In the genomic region with DNA sequence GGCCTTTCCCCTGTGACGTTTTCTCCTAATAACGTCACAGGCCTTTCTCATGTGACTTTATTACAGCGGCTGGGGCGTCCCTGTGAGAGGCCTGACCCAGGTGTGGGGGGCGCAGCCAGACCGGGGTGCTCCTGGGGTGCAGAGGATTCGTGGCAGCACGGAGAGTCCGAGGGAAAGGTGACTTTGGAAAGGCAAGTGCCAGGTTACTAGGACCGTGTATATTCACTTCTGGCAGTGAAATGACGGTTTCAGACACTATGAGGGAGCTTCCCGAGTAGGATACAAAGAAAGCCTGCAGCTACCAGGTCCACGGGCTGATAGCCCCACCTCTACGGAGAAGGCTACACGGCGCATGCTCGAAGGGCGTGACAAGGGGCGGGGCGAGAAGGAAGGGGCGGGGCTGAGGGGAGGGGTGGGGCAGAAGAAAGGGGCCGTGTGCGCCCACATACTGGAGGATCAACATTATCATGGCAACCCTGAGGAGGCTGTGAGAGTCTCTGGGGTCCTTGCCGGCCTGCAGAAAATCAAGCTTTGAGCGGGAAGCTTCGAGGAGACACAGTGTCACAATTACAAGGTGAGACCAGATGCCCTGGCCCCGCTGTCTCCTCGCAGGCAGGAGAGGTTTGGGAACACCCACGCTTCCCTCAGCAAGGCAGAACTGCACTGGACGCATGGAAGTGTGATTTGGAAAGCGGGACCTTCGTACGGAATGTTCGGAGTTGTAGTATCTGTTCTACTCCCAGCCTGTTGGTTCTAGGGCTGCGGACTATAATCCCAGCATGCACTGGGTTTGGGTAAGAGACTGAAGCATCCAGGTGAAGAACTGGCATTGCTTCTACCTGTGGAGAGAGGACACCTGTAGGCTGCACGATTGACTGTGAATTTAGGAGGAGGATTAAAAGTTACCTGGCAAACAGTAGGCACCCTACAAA, we compare ENCODE assay signal across 8 cellular contexts. TPM values are rescaled to one million over a fixed set of nuclear protein-coding genes. Genes with fewer than 3 reads are reported as not detected.
DNase-seq lines count a peak whose midpoint lies in the region; ATAC-seq and TF ChIP-seq lines count a peak whose summit lies in the region.

No MANE protein-coding gene starts in this region.

- H2AFZ ChIP-seq in parathyroid adenoma, result peak overlapping the region; percentile 100

- H3K36me3 Mint-ChIP-seq in activated T-helper 1 cell treated with anti-CD3 and anti-CD28 coated beads, Interleukin-12 subunit alpha, Interleukin-12 subunit beta, Interleukin-2, Interleukin-4 antibody, amounts not matched to agents 30 ng/mL and 10 ng/mL and 1 ng/mL, durations not matched to agents 14 hours and 24 hours and 36 hours (ENCODE audit: low read depth), result no peaks in the 10 kb centered on the region

- H3K36me3 ChIP-seq in parathyroid adenoma (ENCODE audit: control insufficient read depth, insufficient read depth, low read length) (no peaks in the 10 kb centered on the region), upper lobe of left lung (no peaks in the 10 kb centered on the region)

- H3K4me3 Mint-ChIP-seq in activated T-helper 1 cell treated with anti-CD3 and anti-CD28 coated beads, Interleukin-12 subunit alpha, Interleukin-12 subunit beta, Interleukin-2, Interleukin-4 antibody, amounts not matched to agents 30 ng/mL and 10 ng/mL and 1 ng/mL, durations not matched to agents 14 hours and 24 hours and 36 hours, result peak overlapping the region; percentile 83

- peak overlapping the region; percentile 73 for H3K4me3 ChIP-seq in parathyroid adenoma (ENCODE audit: low read depth, low read length)
- H3K4me3 ChIP-seq in upper lobe of left lung, result peak overlapping the region in 3 of 4 donors; percentile 40 to 58 (median 48)

- peaks cover 5% of the 10 kb centered on the region for H3K4me1 ChIP-seq in parathyroid adenoma
- H3K4me1 ChIP-seq in upper lobe of left lung, result peaks cover 0 to 8% (median 2%) of the 10 kb centered on the region in 4 donors

- H3K27ac ChIP-seq in parathyroid adenoma (peak overlapping the region; percentile 59), upper lobe of left lung (peak overlapping the region in 2 of 4 donors; percentile 53 to 64)

- ATAC-seq in HG02610 (IDR thresholded peaks at IDR 0.05; ENCODE audit: unreplicated experiment) (peak; percentile 93), upper lobe of left lung (ENCODE audit: low FRiP score in 2 of 2) (peak; percentile 94 to 95)

- intact Hi-C loops in activated T-helper 1 cell treated with anti-CD3 and anti-CD28 coated beads, Interleukin-12 subunit alpha, Interleukin-12 subunit beta, Interleukin-2, Interleukin-4 antibody, amounts not matched to agents 30 ng/mL and 10 ng/mL and 1 ng/mL, durations not matched to agents 14 hours and 24 hours and 36 hours (cut with micrococcal nuclease), result loop anchor here (1.0 kb wide), 1 partner anchor 55 kb away; the partner anchor contains the start of gene ZNF337

- no peaks in the 10 kb centered on the region for H3K9me3 Mint-ChIP-seq in activated T-helper 1 cell treated with anti-CD3 and anti-CD28 coated beads, Interleukin-12 subunit alpha, Interleukin-12 subunit beta, Interleukin-2, Interleukin-4 antibody, amounts not matched to agents 30 ng/mL and 10 ng/mL and 1 ng/mL, durations not matched to agents 14 hours and 24 hours and 36 hours

- no peaks in the 10 kb centered on the region for H3K27me3 ChIP-seq in parathyroid adenoma (ENCODE audit: control insufficient read depth, insufficient read depth, low read length)
- H3K27me3 ChIP-seq in upper lobe of left lung, result no peaks in the 10 kb centered on the region

- no peaks in the 10 kb centered on the region for H3K9me3 ChIP-seq in parathyroid adenoma (ENCODE audit: control insufficient read depth, low read length)
- no peaks in the 10 kb centered on the region for H3K9me3 ChIP-seq in upper lobe of left lung

- peaks cover 8% of the 10 kb centered on the region for H3K4me1 Mint-ChIP-seq in activated T-helper 1 cell treated with anti-CD3 and anti-CD28 coated beads, Interleukin-12 subunit alpha, Interleukin-12 subunit beta, Interleukin-2, Interleukin-4 antibody, amounts not matched to agents 30 ng/mL and 10 ng/mL and 1 ng/mL, durations not matched to agents 14 hours and 24 hours and 36 hours (ENCODE audit: low read depth)

- TF ChIP-seq EP300 in upper lobe of left lung (IDR thresholded peaks at IDR 0.05), result no peak

- peak overlapping the region; percentile 67 for H3K27ac Mint-ChIP-seq in activated T-helper 1 cell treated with anti-CD3 and anti-CD28 coated beads, Interleukin-12 subunit alpha, Interleukin-12 subunit beta, Interleukin-2, Interleukin-4 antibody, amounts not matched to agents 30 ng/mL and 10 ng/mL and 1 ng/mL, durations not matched to agents 14 hours and 24 hours and 36 hours

- peak in 1 of 4 donors; percentile 27 for TF ChIP-seq POLR2A in upper lobe of left lung (IDR thresholded peaks at IDR 0.05)

- peak overlapping the region; percentile 98 for H3K4me2 ChIP-seq in parathyroid adenoma (ENCODE audit: low read length)

- H3K27me3 Mint-ChIP-seq in activated T-helper 1 cell treated with anti-CD3 and anti-CD28 coated beads, Interleukin-12 subunit alpha, Interleukin-12 subunit beta, Interleukin-2, Interleukin-4 antibody, amounts not matched to agents 30 ng/mL and 10 ng/mL and 1 ng/mL, durations not matched to agents 14 hours and 24 hours and 36 hours (ENCODE audit: insufficient read depth), result peaks cover 2% of the 10 kb centered on the region

- H3K9ac ChIP-seq in parathyroid adenoma, result no peak overlapping the region

- DNase-seq in ELR (ENCODE audit: low read depth), result peak; percentile 52
- peak; percentile 86 for DNase-seq in NCI-H748 (lab: John Stamatoyannopoulos, UW; ENCODE audit: unreplicated experiment)
- peak; percentile 34 for DNase-seq in activated T-helper 1 cell treated with anti-CD3 and anti-CD28 coated beads, Interleukin-12 subunit alpha, Interleukin-12 subunit beta, Interleukin-2, Interleukin-4 antibody, amounts not matched to agents 30 ng/mL and 10 ng/mL and 1 ng/mL, durations not matched to agents 14 hours and 24 hours and 36 hours (ENCODE audit: low spot score)
- DNase-seq in fibroblast of the conjunctiva (ENCODE audit: low read depth), result peak; percentile 10
- peak; percentile 43 to 85 for DNase-seq in upper lobe of left lung
- DNase-seq in T1000 (lab: John Stamatoyannopoulos, UW), result no peak

- WGBS in upper lobe of left lung, 2 donors, result 31 to 60% methylated on average over 33 to 36 of the region's 36 CpGs

- H3K79me2 ChIP-seq in parathyroid adenoma, result no peaks in the 10 kb centered on the region

- TF ChIP-seq CTCF in parathyroid adenoma (IDR thresholded peaks at IDR 0.05), result no peak
- TF ChIP-seq CTCF in upper lobe of left lung (IDR thresholded peaks at IDR 0.05), result no peak

RNA-seq across cellular contexts. Expression of gene ZNF337, which starts 54.4 kb away (rescaled TPM):
- total RNA-seq in activated T-helper 1 cell treated with anti-CD3 and anti-CD28 coated beads, Interleukin-12 subunit alpha, Interleukin-12 subunit beta, Interleukin-2, Interleukin-4 antibody, amounts not matched to agents 30 ng/mL and 10 ng/mL and 1 ng/mL, durations not matched to agents 14 hours and 24 hours and 36 hours, result 13.9 and 14.6 TPM in 2 replicates
- total RNA-seq in upper lobe of left lung, result 10 to 100 TPM; 10.8 to 41.9 (median 14.5) TPM
